11 cellular contexts compared by ENCODE assay signal in genomic region chr2:36562973-36563532, GRCh38. TPM values are rescaled to one million over a fixed set of nuclear protein-coding genes. Genes with fewer than 3 reads are reported as not detected.
DNase-seq lines count a peak whose midpoint lies in the region; ATAC-seq and TF ChIP-seq lines count a peak whose summit lies in the region.
"Had no signal": no experiment of that assay in that cellular context is flagged by ENCODE, and none has a peak within 500 bp of the region (broad histone marks: within the 10 kb centered on the region; RNA-seq: fewer than 3 reads in every experiment).

No MANE protein-coding gene starts in this region.

- no peaks in the 10 kb centered on the region for H3K9me3 Mint-ChIP-seq in CD14-positive monocyte
- H3K9me3 Mint-ChIP-seq in mesothelial cell of epicardium = no peaks in the 10 kb centered on the region

- TF ChIP-seq CTCF in CD14-positive monocyte (IDR thresholded peaks at IDR 0.05) = no peak
- TF ChIP-seq CTCF in mesothelial cell of epicardium (IDR thresholded peaks at IDR 0.05; ENCODE audit: unreplicated experiment) = no peak

- H3K36me3 Mint-ChIP-seq in CD14-positive monocyte = peaks cover 42 to 62% of the 10 kb centered on the region in 2 donors
- peaks cover 17% of the 10 kb centered on the region for H3K36me3 Mint-ChIP-seq in mesothelial cell of epicardium

- intact Hi-C loops in CD14-positive monocyte (cut with micrococcal nuclease) = no loop called here

- DNase-seq in CD14-positive monocyte (ENCODE audit: low spot score) (no peak), NOMO-1 (lab: John Stamatoyannopoulos, UW; ENCODE audit: unreplicated experiment in 2 of 2) (peak; percentile 3 to 27), dermis blood vessel endothelial cell (peak; percentile 51), mesothelial cell of epicardium (ENCODE audit: low spot score in 2 of 2, unreplicated experiment in 2 of 2) (no peak), NCI-H510A (lab: John Stamatoyannopoulos, UW) (no peak)
- DNase-seq: activated T-cell treated with anti-CD3 and anti-CD28 coated beads, Interleukin-2, amount 50 U/mL, for 1 hour; COR-L47; NCI-H1694 had no signal

- peak overlapping the region; percentile 13 to 86 (median 75) for H3K27ac Mint-ChIP-seq in CD14-positive monocyte
- peak overlapping the region; percentile 80 for H3K27ac Mint-ChIP-seq in mesothelial cell of epicardium

- ATAC-seq in GM18505 (IDR thresholded peaks at IDR 0.05; ENCODE audit: unreplicated experiment) = no peak
- ATAC-seq in GM18517 (IDR thresholded peaks at IDR 0.05; ENCODE audit: unreplicated experiment) = no peak
- ATAC-seq in GM18498 (IDR thresholded peaks at IDR 0.05; ENCODE audit: unreplicated experiment) = no peak

- H3K4me3 Mint-ChIP-seq in CD14-positive monocyte (peak overlapping the region in 1 of 2 donors; percentile 56), mesothelial cell of epicardium (no peak overlapping the region)

- peaks cover 44% of the 10 kb centered on the region for H3K4me1 Mint-ChIP-seq in CD14-positive monocyte
- peaks cover 73% of the 10 kb centered on the region for H3K4me1 Mint-ChIP-seq in mesothelial cell of epicardium

- H3K27me3 Mint-ChIP-seq in CD14-positive monocyte (ENCODE audit: low read depth in 3 of 3) = peaks cover 0 to 2% (median 0%) of the 10 kb centered on the region in 3 donors
- H3K27me3 Mint-ChIP-seq in mesothelial cell of epicardium (ENCODE audit: low read depth) = no peaks in the 10 kb centered on the region

- no peak for TF ChIP-seq POLR2A in GM18505 (IDR thresholded peaks at IDR 0.05; ENCODE audit: borderline replicate concordance, extremely low read depth, insufficient read depth, insufficient read length)

RNA-seq across cellular contexts. Expression of gene FEZ2, which starts 34.9 kb away (rescaled TPM):
- 1 to 10 TPM; 6.9 to 8.7 TPM for polyA plus RNA-seq in CD14-positive monocyte
- total RNA-seq in dermis blood vessel endothelial cell (103 and 115 TPM in 2 replicates), mesothelial cell of epicardium (60.4 to 64.6 TPM (median 64.5 TPM) in 3 replicates)

Comparison
In these comparisons a context has a peak if more than half of its experiments do, and no peak if none do; other contexts are left out.
1. DNase-seq: peak in NOMO-1 (2 of 2) and dermis blood vessel endothelial cell (single experiment); none in CD14-positive monocyte (single experiment), mesothelial cell of epicardium (0 of 2) and NCI-H510A (single experiment).